Comparison of ENCODE assay signal across 9 cellular contexts in the genomic region with DNA sequence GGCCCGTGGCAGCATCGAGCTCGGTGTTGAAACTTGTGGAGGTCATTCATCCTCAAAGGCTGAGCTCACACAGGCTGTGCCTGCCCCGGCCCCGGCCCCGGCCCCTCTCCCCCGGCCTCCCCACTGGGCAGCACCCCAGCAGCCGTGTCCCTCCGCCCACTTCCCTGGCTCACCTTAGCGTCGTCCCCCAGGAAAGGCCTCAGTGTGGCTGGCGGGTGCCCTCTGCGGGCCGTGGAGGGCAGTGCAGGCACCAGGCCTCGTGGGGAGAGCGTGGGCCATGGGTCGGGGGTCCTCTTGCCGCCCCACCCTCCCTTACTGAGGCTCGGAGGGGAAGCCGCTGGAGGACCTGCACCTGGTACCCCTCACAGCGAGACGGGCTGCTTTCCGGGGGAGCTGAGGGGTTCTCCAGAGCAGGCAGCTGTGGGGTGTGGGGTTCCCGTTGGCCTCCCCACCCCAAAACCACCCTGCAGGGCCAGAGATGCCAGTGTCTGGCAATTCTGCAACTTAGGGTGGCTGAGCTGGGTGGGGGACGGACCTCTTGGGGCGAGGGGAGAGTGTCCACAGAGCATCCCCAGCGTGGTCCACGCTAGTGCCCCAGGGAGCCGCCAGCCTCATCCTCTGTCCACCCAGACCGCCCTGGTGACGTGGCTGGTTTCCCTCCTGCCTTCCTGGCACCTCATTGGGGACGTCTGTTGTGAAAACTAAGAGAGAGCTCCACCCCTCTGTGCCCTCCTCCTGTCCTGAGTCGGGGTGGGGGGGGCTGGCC. TPM values are rescaled to one million over a fixed set of nuclear protein-coding genes. Genes with fewer than 3 reads are reported as not detected.
DNase-seq lines count a peak whose midpoint lies in the region; ATAC-seq, FAIRE-seq and TF ChIP-seq lines count a peak whose summit lies in the region.
"Had no signal": no experiment of that assay in that cellular context is flagged by ENCODE, and none has a peak within 500 bp of the region (broad histone marks: within the 10 kb centered on the region; RNA-seq: fewer than 3 reads in every experiment).

No MANE protein-coding gene starts in this region.

- FAIRE-seq in frontal cortex (lab: Jason Lieb, UNC): no peak
- FAIRE-seq in pancreas (lab: Jason Lieb, UNC): no peak
- FAIRE-seq: islet of Langerhans had no signal

- H3K4me3 ChIP-seq in pancreas: no peak overlapping the region

- H3K36me3 Mint-ChIP-seq in activated T-cell treated with anti-CD3 and anti-CD28 coated beads, Interleukin-2, amount 50 U/mL, for 4 hours (ENCODE audit: insufficient read depth): no peaks in the 10 kb centered on the region

- no peak overlapping the region for H3K4me3 Mint-ChIP-seq in activated T-cell treated with anti-CD3 and anti-CD28 coated beads, Interleukin-2, amount 50 U/mL, for 4 hours

- 21 to 34% methylated on average over 29 to 33 of the region's 33 CpGs for WGBS in pancreas, 2 donors

- no peaks in the 10 kb centered on the region for H3K27me3 Mint-ChIP-seq in activated T-cell treated with anti-CD3 and anti-CD28 coated beads, Interleukin-2, amount 50 U/mL, for 4 hours (ENCODE audit: low read depth)

- intact Hi-C loops in pancreas (cut with DNase I): loop anchor here in 2 of 3 donors (5.0 to 10.0 kb wide), 2 partner anchors 260 to 268 kb away; no protein-coding TSS in a partner anchor

- H3K27ac ChIP-seq in pancreas: no peak overlapping the region

- H3K4me1 ChIP-seq in pancreas: no peaks in the 10 kb centered on the region

- ATAC-seq in GM19351 (IDR thresholded peaks at IDR 0.05; ENCODE audit: unreplicated experiment) (peak; percentile 74), pancreas (peak; percentile 81 to 97 (median 90)), GM21723 (IDR thresholded peaks at IDR 0.05; ENCODE audit: unreplicated experiment) (no peak)
- peak; percentile 74 to 75 for ATAC-seq in activated T-cell treated with anti-CD3 and anti-CD28 coated beads, Interleukin-2, amount 50 U/mL, for 4 hours

- H3K27me3 ChIP-seq in pancreas: peaks cover 0 to 3% (median 0%) of the 10 kb centered on the region in 4 donors

- H3K36me3 ChIP-seq in pancreas: no peaks in the 10 kb centered on the region

- H3K4me1 Mint-ChIP-seq in activated T-cell treated with anti-CD3 and anti-CD28 coated beads, Interleukin-2, amount 50 U/mL, for 4 hours (ENCODE audit: low read depth): no peaks in the 10 kb centered on the region

- TF ChIP-seq CTCF in pancreas (IDR thresholded peaks at IDR 0.05): peak; percentile 82 to 92 (median 89)

- H3K9me3 ChIP-seq in pancreas: no peaks in the 10 kb centered on the region

- no peaks in the 10 kb centered on the region for H3K9me3 Mint-ChIP-seq in activated T-cell treated with anti-CD3 and anti-CD28 coated beads, Interleukin-2, amount 50 U/mL, for 4 hours

- DNase-seq in CD1c-positive myeloid dendritic cell (ENCODE audit: extremely low spot score) (peak; percentile 15), NCI-H345 treated with DMSO at 0.1 percent for 48 hours (lab: John Stamatoyannopoulos, UW; ENCODE audit: unreplicated experiment) (peak; percentile 3), frontal cortex (ENCODE audit: low spot score in 2 of 2) (peak; percentile 84 to 85), pancreas (peak in 5 of 6 donors; percentile 14 to 87 (median 63)), mucosa of gallbladder (ENCODE audit: low spot score) (no peak)
- peak; percentile 40 for DNase-seq in activated T-cell treated with anti-CD3 and anti-CD28 coated beads, Interleukin-2, amount 50 U/mL, for 4 hours

RNA-seq across cellular contexts. Expression of gene DPYSL4, which starts 44.2 kb away (rescaled TPM):
- total RNA-seq in activated T-cell treated with anti-CD3 and anti-CD28 coated beads, Interleukin-2, amount 50 U/mL, for 4 hours: 1 to 10 TPM; 1.6 to 6.3 (median 3.4) TPM
- 43.6 TPM for total RNA-seq in frontal cortex
- total RNA-seq in pancreas: 1 to 10 TPM in 3 of 6 donors, under 1 TPM in 3; 0.46 to 2.7 (median 0.85) TPM
- polyA plus RNA-seq in pancreas: 1 to 10 TPM; 1.4 to 2.8 TPM
- total RNA-seq in mucosa of gallbladder: 0.81 TPM
